8 cellular contexts compared by ENCODE assay signal in the genomic region with DNA sequence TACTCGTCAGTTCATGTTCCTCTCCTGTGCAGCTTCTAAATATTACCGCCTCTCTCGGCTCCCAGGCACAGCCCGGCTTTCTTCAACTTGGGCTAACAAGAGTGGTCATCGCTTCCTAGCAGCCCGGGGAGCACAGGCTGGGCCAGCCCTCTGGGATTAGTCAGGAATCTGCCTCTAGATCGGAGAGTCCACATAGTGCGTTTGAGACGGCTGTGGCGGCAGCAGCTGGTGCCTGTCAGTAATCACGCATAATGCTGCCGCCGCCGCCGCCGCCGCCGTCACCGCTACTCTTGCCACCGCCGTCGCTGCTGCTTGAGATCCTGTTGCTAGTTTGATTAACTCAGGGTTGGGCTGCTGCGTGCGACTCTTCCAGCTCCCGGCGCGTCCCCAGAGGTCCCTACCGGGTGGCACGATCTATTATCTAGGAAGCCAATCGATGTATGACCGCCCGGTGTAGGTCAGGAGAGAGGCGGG. TPM values are rescaled to one million over a fixed set of nuclear protein-coding genes. Genes with fewer than 3 reads are reported as not detected.
A peak's percentile ranks its signal among the peaks of the same experiment; 100 is the strongest.
DNase-seq lines count a peak whose midpoint lies in the region; ATAC-seq, FAIRE-seq and TF ChIP-seq lines count a peak whose summit lies in the region.

TSS of gene RXRG (minus strand) at position 230 of the 474 bp plus-strand sequence. CDS start 233 bp downstream, outside the sequence.

- H3K27ac Mint-ChIP-seq in chondrocyte (ENCODE audit: unreplicated experiment) = no peak within 1 kb of the TSS

- H3K9me3 ChIP-seq in mesodermal cell (ENCODE audit: control insufficient read depth, low read length) (no peaks in the 10 kb centered on the region), vagina (no peaks in the 10 kb centered on the region)

- peak within 1 kb of the TSS; percentile 69 for H3K4me3 ChIP-seq in coronary artery
- H3K4me3 ChIP-seq in mesodermal cell (ENCODE audit: extremely low read depth, insufficient read depth, low read length, poor library complexity, severe bottlenecking) = peak within 1 kb of the TSS; percentile 21
- peak within 1 kb of the TSS; percentile 14 to 27 for H3K4me3 ChIP-seq in vagina

- intact Hi-C loops in vagina (cut with DNase I) = no loop called here

- no peaks in the 10 kb centered on the region for H3K27me3 ChIP-seq in vagina

- no peak for TF ChIP-seq CTCF in D721Med (IDR thresholded peaks at IDR 0.05; ENCODE audit: insufficient read depth, missing control alignments)
- TF ChIP-seq CTCF in coronary artery (IDR thresholded peaks at IDR 0.05) = no peak
- TF ChIP-seq CTCF in vagina (IDR thresholded peaks at IDR 0.05) = no peak
- TF ChIP-seq CTCF in chondrocyte (IDR thresholded peaks at IDR 0.05) = no peak

- no peak for TF ChIP-seq POLR2A in vagina (IDR thresholded peaks at IDR 0.05)

- DNase-seq in D721Med (ENCODE audit: insufficient read length, low spot score) (peak; percentile 49), NCI-H510A treated with DMSO at 0.1 percent for 48 hours (lab: John Stamatoyannopoulos, UW) (peak; percentile 81), coronary artery (ENCODE audit: low spot score) (no peak), vagina (ENCODE audit: extremely low spot score in 2 of 2) (peak in 1 of 2 donors; percentile 70), chondrocyte (ENCODE audit: low spot score) (no peak)

- no peak for FAIRE-seq in D721Med (lab: Jason Lieb, UNC)

- ATAC-seq in GM21526 (IDR thresholded peaks at IDR 0.05; ENCODE audit: low FRiP score, unreplicated experiment) (no peak), HG03045 (IDR thresholded peaks at IDR 0.05; ENCODE audit: unreplicated experiment) (no peak)

- H3K27me3 Mint-ChIP-seq in chondrocyte (ENCODE audit: low read depth) = peaks cover 38% of the 10 kb centered on the region

- WGBS in mesodermal cell (ENCODE audit: insufficient coverage in 2 of 2), 2 experiments = 0 to 1% methylated on average over 24 to 30 of the region's 33 CpGs

- H3K4me3 Mint-ChIP-seq in chondrocyte (ENCODE audit: unreplicated experiment) = no peak within 1 kb of the TSS

- H3K36me3 ChIP-seq in mesodermal cell (ENCODE audit: control insufficient read depth, insufficient read depth, low read length) = no peaks in the 10 kb centered on the region
- H3K36me3 ChIP-seq in vagina = no peaks in the 10 kb centered on the region

- no peaks in the 10 kb centered on the region for H3K9me3 Mint-ChIP-seq in chondrocyte (ENCODE audit: low read depth)

- H3K4me1 ChIP-seq in mesodermal cell (ENCODE audit: control insufficient read depth, insufficient read depth, low read length, poor library complexity, severe bottlenecking) (peaks cover 7% of the 10 kb centered on the region), vagina (no peaks in the 10 kb centered on the region)

- H3K4me1 Mint-ChIP-seq in chondrocyte (ENCODE audit: low read depth) = no peaks in the 10 kb centered on the region

- H3K27ac ChIP-seq in coronary artery (peak within 1 kb of the TSS in 1 of 2 donors; percentile 11), mesodermal cell (ENCODE audit: low read depth, low read length, severe bottlenecking) (no peak within 1 kb of the TSS), vagina (peak within 1 kb of the TSS; percentile 5)

- no peaks in the 10 kb centered on the region for H3K36me3 Mint-ChIP-seq in chondrocyte (ENCODE audit: low read depth)

RNA-seq across cellular contexts. Expression of gene RXRG, which starts in this region (rescaled TPM):
- polyA plus RNA-seq in mesodermal cell (2013, experiment 1 of 2) = 1.00 TPM
- 0.96 TPM for polyA plus RNA-seq in mesodermal cell (2013, experiment 2 of 2)
- total RNA-seq in vagina = not detected
- not detected in 3 replicates for total RNA-seq in chondrocyte

Comparison
In these comparisons a context has a peak if more than half of its experiments do, and no peak if none do; other contexts are left out.
1. DNase-seq: peak in D721Med (single experiment) and NCI-H510A treated with DMSO at 0.1 percent for 48 hours (single experiment); none in coronary artery (single experiment) and chondrocyte (single experiment).
2. Peak in every context shown above with its lines, with median percentiles within 50 percentile points of each other: H3K4me3 ChIP-seq.